26 cellular contexts compared by ENCODE assay signal in the genomic region with DNA sequence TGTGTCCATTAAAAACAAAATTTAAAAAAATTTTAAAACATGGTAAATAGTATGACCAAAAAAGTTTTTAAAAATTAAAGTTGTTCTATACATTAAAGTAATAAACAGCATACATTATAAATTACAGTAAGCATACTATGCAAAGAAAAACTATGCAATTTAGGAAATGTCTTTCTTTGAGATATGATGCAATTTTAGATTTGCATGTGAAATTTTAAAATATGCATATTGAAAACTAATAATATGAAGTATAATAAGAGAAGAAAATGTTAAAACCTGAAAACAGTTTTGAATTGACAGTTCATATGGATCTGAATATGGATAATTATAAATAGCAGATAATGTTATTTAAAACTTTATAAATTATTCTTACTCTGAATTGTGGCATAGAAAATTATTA.
"Had no signal": no experiment of that assay in that cellular context is flagged by ENCODE, and none has a peak within 500 bp of the region (broad histone marks: within the 10 kb centered on the region; RNA-seq: fewer than 3 reads in every experiment).

No MANE protein-coding gene starts in this region.

- H3K27me3 Mint-ChIP-seq: naive B cell; stimulated activated naive B cell treated with anti-CD40 and anti-IgM and Interleukin-4, amounts not matched to agents 10 μg/mL and 1 μg/mL and 100 μg/mL, for 72 hours had no signal

- H3K27ac Mint-ChIP-seq: mesothelial cell of epicardium; naive B cell; natural killer cell; nephron progenitor cell; neural progenitor cell; stimulated activated naive B cell treated with anti-CD40 and anti-IgM and Interleukin-4, amounts not matched to agents 10 μg/mL and 1 μg/mL and 100 μg/mL, for 72 hours had no signal

- H3K4me3 Mint-ChIP-seq: mesothelial cell of epicardium; naive B cell; natural killer cell; nephron progenitor cell; neural progenitor cell; stimulated activated naive B cell treated with anti-CD40 and anti-IgM and Interleukin-4, amounts not matched to agents 10 μg/mL and 1 μg/mL and 100 μg/mL, for 72 hours had no signal

- H3K27me3 ChIP-seq: neural progenitor cell, neutrophil, right lobe of liver, stomach, testis, thyroid gland, transverse colon, upper lobe of left lung, vagina had no signal

- H3K4me3 ChIP-seq: left ventricle myocardium inferior, lung, neural progenitor cell, psoas muscle, right lobe of liver, stomach, testis, thyroid gland, transverse colon, upper lobe of left lung, vagina had no signal

- H3K27ac ChIP-seq: left ventricle myocardium inferior, neural progenitor cell, neutrophil, parathyroid adenoma, psoas muscle, right lobe of liver, stomach, testis, thyroid gland, transverse colon, upper lobe of left lung, vagina had no signal

- ATAC-seq: natural killer cell; psoas muscle; right lobe of liver; stimulated activated naive B cell treated with anti-CD40 and anti-IgM and Interleukin-4, amounts not matched to agents 10 μg/mL and 1 μg/mL and 100 μg/mL, for 72 hours; stimulated activated naive CD8-positive, alpha-beta T cell treated with anti-CD3 and anti-CD28 coated beads, Interleukin-15, Interleukin-2, amounts not matched to agents 100 U/mL and 50 U/mL, for 24 hours had no signal

- H3K9me3 ChIP-seq: left ventricle myocardium inferior, neutrophil, psoas muscle, right lobe of liver, stomach, testis, thyroid gland, transverse colon, upper lobe of left lung, vagina had no signal

- DNase-seq: hippocampal formation; left ventricle myocardium inferior; mesendoderm; naive B cell; natural killer cell; nephron progenitor cell; occipital lobe; psoas muscle; right lobe of liver; stimulated activated CD4-positive, alpha-beta T cell treated with anti-CD3 and anti-CD28 coated beads, Interleukin-12 subunit alpha, Interleukin-12 subunit beta, amount 100 ng/mL, for 4 hours; stimulated activated CD4-positive, alpha-beta T cell treated with anti-CD3 and anti-CD28 coated beads, Interleukin-15, amount 100 ng/mL, for 24 hours; stimulated activated CD4-positive, alpha-beta T cell treated with anti-CD3 and anti-CD28 coated beads, Interleukin-2, amount 100 ng/mL, for 24 hours; stimulated activated CD4-positive, alpha-beta T cell treated with anti-CD3 and anti-CD28 coated beads, Interleukin-4, amount 100 ng/mL, for 1 hour; stimulated activated naive B cell treated with anti-CD40 and anti-IgM and Interleukin-4, amounts not matched to agents 10 μg/mL and 1 μg/mL and 100 μg/mL, for 72 hours; stimulated activated naive CD8-positive, alpha-beta T cell treated with anti-CD3 and anti-CD28 coated beads, Interleukin-15, Interleukin-2, amounts not matched to agents 100 U/mL and 50 U/mL, for 24 hours; stomach; testis; thyroid gland; transverse colon; upper lobe of left lung had no signal

- H3K4me1 ChIP-seq: left ventricle myocardium inferior, neural progenitor cell, parathyroid adenoma, psoas muscle, right lobe of liver, stomach, testis, thyroid gland, transverse colon, upper lobe of left lung, vagina had no signal

- H3K36me3 ChIP-seq: neural progenitor cell, neutrophil, right lobe of liver, stomach, thyroid gland, transverse colon, upper lobe of left lung, vagina had no signal

- H3K4me1 Mint-ChIP-seq: mesothelial cell of epicardium, nephron progenitor cell, neural progenitor cell had no signal

- H3K9ac ChIP-seq: neural progenitor cell, parathyroid adenoma had no signal
